ENCODE assay signal across 8 cellular contexts in genomic region chr6:28400122-28400451, GRCh38. TPM values are rescaled to one million over a fixed set of nuclear protein-coding genes. Genes with fewer than 3 reads are reported as not detected.
A peak's percentile ranks its signal among the peaks of the same experiment; 100 is the strongest.
DNase-seq lines count a peak whose midpoint lies in the region; ATAC-seq, FAIRE-seq and TF ChIP-seq lines count a peak whose summit lies in the region.

No MANE protein-coding gene starts in this region.

- no peak for DNase-seq in activated CD8-positive, alpha-beta memory T cell treated with anti-CD3 and anti-CD28 coated beads, Interleukin-2, amount 10 ng/mL, durations not matched to agents 7 days and 5 days
- DNase-seq in activated CD8-positive, alpha-beta memory T cell treated with anti-CD3 and anti-CD28 coated beads for 24 hours, result no peak
- DNase-seq in GM12878 (ENCODE audit: low read depth, low spot score) (no peak), lower leg skin (ENCODE audit: low spot score in 2 of 2) (no peak), thoracic aorta (ENCODE audit: low spot score) (no peak), H4 (ENCODE audit: low spot score) (no peak), NK-92 (lab: John Stamatoyannopoulos, UW; ENCODE audit: unreplicated experiment) (no peak)

- peak overlapping the region; percentile 92 for H3K27ac Mint-ChIP-seq in activated CD8-positive, alpha-beta memory T cell treated with anti-CD3 and anti-CD28 coated beads, Interleukin-2, amount 10 ng/mL, durations not matched to agents 7 days and 5 days

- no peaks in the 10 kb centered on the region for H3K27me3 ChIP-seq in GM12878 (replicated peaks in 1 of 2; ENCODE audit: control insufficient read depth in 2 of 2, insufficient read depth in 2 of 2, low read length in 1 of 2)
- H3K27me3 ChIP-seq in thoracic aorta (replicated peaks; ENCODE audit: insufficient read depth), result no peaks in the 10 kb centered on the region

- no peak for FAIRE-seq in GM12878 (lab: Jason Lieb, UNC)

- H3K9me3 Mint-ChIP-seq in activated CD8-positive, alpha-beta memory T cell treated with anti-CD3 and anti-CD28 coated beads, Interleukin-2, amount 10 ng/mL, durations not matched to agents 7 days and 5 days (ENCODE audit: low read depth), result peaks cover 3% of the 10 kb centered on the region

- H3K9ac ChIP-seq in GM12878 (ENCODE audit: control insufficient read depth, insufficient read depth, low read length), result peak overlapping the region; percentile 98

- H3K36me3 ChIP-seq in GM12878 (ENCODE audit: control insufficient read depth in 2 of 2, insufficient read depth in 2 of 2, low read length in 1 of 2) (peaks cover 0 to 3% of the 10 kb centered on the region in 2 experiments; a peak in 1 of 4 replicates), thoracic aorta (peaks cover 3% of the 10 kb centered on the region)

- in situ Hi-C loops in GM12878 (cut with MboI), result no loop called here

- 12% methylated on average over 8 of the region's 8 CpGs for WGBS in GM12878 (ENCODE audit: insufficient coverage, insufficient replicate concordance, low lambda C conversion rate, missing lambda C conversion rate)
- 25 to 30% methylated on average over 8 of the region's 8 CpGs for WGBS in lower leg skin, 2 donors

- H3K27me3 Mint-ChIP-seq in activated CD8-positive, alpha-beta memory T cell treated with anti-CD3 and anti-CD28 coated beads, Interleukin-2, amount 10 ng/mL, durations not matched to agents 7 days and 5 days, result peaks cover 28% of the 10 kb centered on the region

- H3K27ac ChIP-seq in GM12878 (ENCODE audit: control insufficient read depth, insufficient read depth) (peak overlapping the region; percentile 97), thoracic aorta (no peak overlapping the region)

- peaks cover 41% of the 10 kb centered on the region for H3K4me1 Mint-ChIP-seq in activated CD8-positive, alpha-beta memory T cell treated with anti-CD3 and anti-CD28 coated beads, Interleukin-2, amount 10 ng/mL, durations not matched to agents 7 days and 5 days

- intact Hi-C loops in GM12878 (cut with micrococcal nuclease; ENCODE audit: unreplicated experiment) (no loop called here), lower leg skin (cut with DNase I; ENCODE audit: low total_unique reads) (no loop called here)

- no peaks in the 10 kb centered on the region for H4K20me1 ChIP-seq in GM12878 (ENCODE audit: control insufficient read depth, insufficient read depth)

- POLR2A ChIA-PET in GM12878 (lab: Charles Lee), result interaction anchor here (1.5 kb wide), 1 partner anchor 17 kb away, joined by 7 read pairs; no protein-coding TSS in a partner anchor

- H3K36me3 Mint-ChIP-seq in activated CD8-positive, alpha-beta memory T cell treated with anti-CD3 and anti-CD28 coated beads, Interleukin-2, amount 10 ng/mL, durations not matched to agents 7 days and 5 days, result peaks cover 37% of the 10 kb centered on the region

- RAD21 ChIA-PET in GM12878 (lab: Charles Lee; ENCODE audit: unreplicated experiment), result no interaction called here

- CTCF ChIA-PET in activated CD8-positive, alpha-beta memory T cell treated with anti-CD3 and anti-CD28 coated beads, Interleukin-2, amount 10 ng/mL, durations not matched to agents 7 days and 5 days (lab: Charles Lee), result no interaction called here
- CTCF ChIA-PET in GM12878 (lab: Yijun Ruan, JAX), result no interaction called here

- no peak for ATAC-seq in activated CD8-positive, alpha-beta memory T cell treated with anti-CD3 and anti-CD28 coated beads, Interleukin-2, amount 10 ng/mL, durations not matched to agents 7 days and 5 days
- no peak for ATAC-seq in GM12878
- no peak for ATAC-seq in thoracic aorta (ENCODE audit: insufficient number of reproducible peaks, low FRiP score, low read depth)
- ATAC-seq in GM21723 (IDR thresholded peaks at IDR 0.05; ENCODE audit: unreplicated experiment), result no peak

- TF ChIP-seq CTCF in GM12878 (IDR thresholded peaks at IDR 0.05 in 2 of 3, conservative IDR thresholded peaks at IDR 0.05 in 1 of 3; ENCODE audit: control insufficient read depth in 2 of 3, extremely low read depth in 1 of 3, insufficient read depth in 1 of 3, low read depth in 3 of 3, low read length in 3 of 3) (no peak), lower leg skin (IDR thresholded peaks at IDR 0.05) (no peak), thoracic aorta (IDR thresholded peaks at IDR 0.05) (no peak)

- H3K4me3 ChIP-seq in GM12878 (peak overlapping the region; percentile 80), lower leg skin (ENCODE audit: low read depth, poor library complexity, severe bottlenecking) (peak overlapping the region; percentile 95), thoracic aorta (peak overlapping the region; percentile 88)

- H2AFZ ChIP-seq in GM12878 (ENCODE audit: control insufficient read depth, low read depth, low read length), result peak overlapping the region; percentile 99

- H3K4me3 Mint-ChIP-seq in activated CD8-positive, alpha-beta memory T cell treated with anti-CD3 and anti-CD28 coated beads, Interleukin-2, amount 10 ng/mL, durations not matched to agents 7 days and 5 days, result peak overlapping the region; percentile 87

- no peak for TF ChIP-seq POLR2A in GM12878 (IDR thresholded peaks at IDR 0.05; ENCODE audit: low read depth, low read length)
- TF ChIP-seq POLR2A in lower leg skin (IDR thresholded peaks at IDR 0.05), result no peak

- H3K79me2 ChIP-seq in GM12878 (ENCODE audit: control insufficient read depth, insufficient read depth, low read length), result peaks cover 48% of the 10 kb centered on the region

- TF ChIP-seq RAD21 in GM12878 (IDR thresholded peaks at IDR 0.05; ENCODE audit: insufficient read depth, low read depth, low read length), result no peak

- H3K9me3 ChIP-seq in GM12878 (replicated peaks; ENCODE audit: control insufficient read depth, insufficient read depth, low read length) (no peaks in the 10 kb centered on the region), thoracic aorta (no peaks in the 10 kb centered on the region)

- SMC1A ChIA-PET in GM12878 (lab: Charles Lee; ENCODE audit: uncharacterized antibody, unreplicated experiment), result interaction anchor here (0.9 kb wide), 1 partner anchor 18 kb away, joined by 3 read pairs; no protein-coding TSS in a partner anchor

- TF ChIP-seq EP300 in GM12878 (IDR thresholded peaks at IDR 0.05; ENCODE audit: borderline replicate concordance in 1 of 2, control insufficient read depth in 1 of 2, low read depth in 2 of 2, low read length in 2 of 2), result no peak

- H3K4me2 ChIP-seq in GM12878 (ENCODE audit: control insufficient read depth, insufficient read depth), result peak overlapping the region; percentile 86

- H3K4me1 ChIP-seq in GM12878 (ENCODE audit: control insufficient read depth, insufficient read depth, low read length) (peaks cover 4% of the 10 kb centered on the region), thoracic aorta (ENCODE audit: control insufficient read depth in 1 of 2, low read depth in 2 of 2) (peaks cover 13 to 29% of the 10 kb centered on the region in 2 donors)

- TSS peak; percentile 98 for BruUV-seq in GM12878 (replicated peaks; lab: Mats Ljungman, UMichigan)

RNA-seq across cellular contexts. Expression of gene ZSCAN12, which starts 0.5 kb away (rescaled TPM):
- 1 to 10 TPM; 7.1 to 7.9 TPM for total RNA-seq in activated CD8-positive, alpha-beta memory T cell treated with anti-CD3 and anti-CD28 coated beads, Interleukin-2, amount 10 ng/mL, durations not matched to agents 7 days and 5 days
- 37.0 and 37.6 TPM in 2 replicates for total RNA-seq in GM12878 (2013; cell fraction: nucleolus; rRNA removed)
- total RNA-seq in GM12878 (2014; rRNA removed), result 8.5 and 9.9 TPM in 2 replicates
- 12.2 and 12.8 TPM in 2 replicates for total RNA-seq in GM12878 (2014; rRNA removed; fragmentation: Illumina TruSeq; extraction: Trizol)
- total RNA-seq in GM12878 (2021), result 7.9 and 8.2 TPM in 2 replicates
- 2.1 TPM for polyA plus RNA-seq in GM12878 (2011; ENCODE audit: low read depth)
- polyA plus RNA-seq in GM12878 (2011; rRNA removed), result 12.0 and 17.6 TPM in 2 replicates
- 4.4 and 5.3 TPM in 2 replicates for polyA plus RNA-seq in GM12878 (2011; cell fraction: cytosol; rRNA removed)
- 11.0 and 11.9 TPM in 2 replicates for polyA plus RNA-seq in GM12878 (2011; cell fraction: nucleus; rRNA removed)
- 3.0 and 3.6 TPM in 2 replicates for polyA plus RNA-seq in GM12878 (2012)
- 10.1 and 10.9 TPM in 2 replicates for polyA plus RNA-seq in GM12878 (2014; fragmentation: Illumina TruSeq; extraction: Trizol)
- 1 to 10 TPM; 1.2 to 1.6 TPM for polyA plus RNA-seq in GM12878 (2014; fragmentation: Nextera tagmentation; extraction: Ambion mirVana)
- polyA plus RNA-seq in GM12878 (2014; rRNA removed), result 6.2 and 6.7 TPM in 2 replicates
- 1 to 10 TPM; 3.9 to 4.2 TPM for polyA plus RNA-seq in GM12878 (2016; fragmentation: Nextera tagmentation; extraction: Ambion mirVana)
- polyA minus RNA-seq in GM12878 (2011; rRNA and poly(A)+ RNA removed), result 12.2 and 14.6 TPM in 2 replicates
- 3.9 and 5.2 TPM in 2 replicates for polyA minus RNA-seq in GM12878 (2011; cell fraction: cytosol; rRNA and poly(A)+ RNA removed)
- 13.9 and 18.1 TPM in 2 replicates for polyA minus RNA-seq in GM12878 (2011; cell fraction: nucleus; rRNA and poly(A)+ RNA removed)
- 1 to 10 TPM; 2.7 to 5.5 (median 4.0) TPM for total RNA-seq in lower leg skin
- total RNA-seq in thoracic aorta, result 1 to 10 TPM; 1.6 to 4.3 TPM
- 6.0 and 6.9 TPM in 2 replicates for total RNA-seq in H4 (2014; rRNA removed; shearing (Covaris generic))

RNA-seq across cellular contexts. Expression of gene ZSCAN23, which starts 43.2 kb away (rescaled TPM):
- total RNA-seq in activated CD8-positive, alpha-beta memory T cell treated with anti-CD3 and anti-CD28 coated beads, Interleukin-2, amount 10 ng/mL, durations not matched to agents 7 days and 5 days, result under 1 TPM; 0.44 to 0.56 TPM
- 13.6 and 14.7 TPM in 2 replicates for total RNA-seq in GM12878 (2013; cell fraction: nucleolus; rRNA removed)
- total RNA-seq in GM12878 (2014; rRNA removed), result 0.90 and 1.3 TPM in 2 replicates
- total RNA-seq in GM12878 (2014; rRNA removed; fragmentation: Illumina TruSeq; extraction: Trizol), result 1.3 and 2.3 TPM in 2 replicates
- total RNA-seq in GM12878 (2021), result 0.77 and 1.6 TPM in 2 replicates
- polyA plus RNA-seq in GM12878 (2011; ENCODE audit: low read depth), result 0.26 TPM
- polyA plus RNA-seq in GM12878 (2011; rRNA removed), result 1.3 and 1.4 TPM in 2 replicates
- 0.31 and 0.85 TPM in 2 replicates for polyA plus RNA-seq in GM12878 (2011; cell fraction: cytosol; rRNA removed)
- 1.4 and 1.5 TPM in 2 replicates for polyA plus RNA-seq in GM12878 (2011; cell fraction: nucleus; rRNA removed)
- 0.20 and 0.79 TPM in 2 replicates for polyA plus RNA-seq in GM12878 (2012)
- polyA plus RNA-seq in GM12878 (2014; fragmentation: Illumina TruSeq; extraction: Trizol), result 0.86 and 0.96 TPM in 2 replicates
- polyA plus RNA-seq in GM12878 (2014; fragmentation: Nextera tagmentation; extraction: Ambion mirVana), result under 1 TPM; 0.04 to 0.34 TPM
- 1.9 and 2.0 TPM in 2 replicates for polyA plus RNA-seq in GM12878 (2014; rRNA removed)
- under 1 TPM; 0.21 to 0.28 TPM for polyA plus RNA-seq in GM12878 (2016; fragmentation: Nextera tagmentation; extraction: Ambion mirVana)
- 2.2 TPM in 2 replicates for polyA minus RNA-seq in GM12878 (2011; rRNA and poly(A)+ RNA removed)
- polyA minus RNA-seq in GM12878 (2011; cell fraction: cytosol; rRNA and poly(A)+ RNA removed), result 0.94 and 1.2 TPM in 2 replicates
- 2.4 and 2.7 TPM in 2 replicates for polyA minus RNA-seq in GM12878 (2011; cell fraction: nucleus; rRNA and poly(A)+ RNA removed)
- total RNA-seq in lower leg skin, result 1 to 10 TPM in 1 of 4 donors, under 1 TPM in 2, not detected in 1; 0.25 to 1.2 (median 0.65) TPM
- 1 to 10 TPM; 1.6 to 1.9 TPM for total RNA-seq in thoracic aorta
- 0.64 and 2.4 TPM in 2 replicates for total RNA-seq in H4 (2014; rRNA removed; shearing (Covaris generic))

RNA-seq across cellular contexts. Expression of gene ZKSCAN3, which starts 50.3 kb away (rescaled TPM):
- total RNA-seq in activated CD8-positive, alpha-beta memory T cell treated with anti-CD3 and anti-CD28 coated beads, Interleukin-2, amount 10 ng/mL, durations not matched to agents 7 days and 5 days, result 1 to 10 TPM; 4.1 to 5.5 TPM
- total RNA-seq in GM12878 (2013; cell fraction: nucleolus; rRNA removed), result 8.9 and 9.1 TPM in 2 replicates
- total RNA-seq in GM12878 (2014; rRNA removed) (2.8 and 3.4 TPM in 2 replicates), GM12878 (2014; rRNA removed; fragmentation: Illumina TruSeq; extraction: Trizol) (3.4 and 3.6 TPM in 2 replicates), GM12878 (2021) (3.9 and 4.3 TPM in 2 replicates), lower leg skin (1 to 10 TPM; 2.9 to 6.7 (median 4.3) TPM), thoracic aorta (1 to 10 TPM; 3.4 to 4.5 TPM)
- polyA plus RNA-seq in GM12878 (2011; ENCODE audit: low read depth), result 1.00 TPM
- polyA plus RNA-seq in GM12878 (2011; rRNA removed) (2.9 and 3.3 TPM in 2 replicates), GM12878 (2014; fragmentation: Illumina TruSeq; extraction: Trizol) (2.5 and 3.6 TPM in 2 replicates), GM12878 (2014; fragmentation: Nextera tagmentation; extraction: Ambion mirVana) (1 to 10 TPM in 1 of 2 experiments, under 1 TPM in 1; 0.86 to 1.1 TPM), GM12878 (2014; rRNA removed) (2.6 and 3.0 TPM in 2 replicates), GM12878 (2016; fragmentation: Nextera tagmentation; extraction: Ambion mirVana) (1 to 10 TPM; 2.8 to 3.2 TPM)
- 1.6 and 1.7 TPM in 2 replicates for polyA plus RNA-seq in GM12878 (2011; cell fraction: cytosol; rRNA removed)
- 2.2 and 2.8 TPM in 2 replicates for polyA plus RNA-seq in GM12878 (2011; cell fraction: nucleus; rRNA removed)
- polyA plus RNA-seq in GM12878 (2012), result 1.1 and 2.2 TPM in 2 replicates
- 1.5 and 1.9 TPM in 2 replicates for polyA minus RNA-seq in GM12878 (2011; rRNA and poly(A)+ RNA removed)
- polyA minus RNA-seq in GM12878 (2011; cell fraction: cytosol; rRNA and poly(A)+ RNA removed), result 0.67 and 1.5 TPM in 2 replicates
- 0.97 and 1.7 TPM in 2 replicates for polyA minus RNA-seq in GM12878 (2011; cell fraction: nucleus; rRNA and poly(A)+ RNA removed)
- 3.7 and 4.1 TPM in 2 replicates for total RNA-seq in H4 (2014; rRNA removed; shearing (Covaris generic))
